Comparison of ENCODE assay signal across 13 cellular contexts in the genomic region with DNA sequence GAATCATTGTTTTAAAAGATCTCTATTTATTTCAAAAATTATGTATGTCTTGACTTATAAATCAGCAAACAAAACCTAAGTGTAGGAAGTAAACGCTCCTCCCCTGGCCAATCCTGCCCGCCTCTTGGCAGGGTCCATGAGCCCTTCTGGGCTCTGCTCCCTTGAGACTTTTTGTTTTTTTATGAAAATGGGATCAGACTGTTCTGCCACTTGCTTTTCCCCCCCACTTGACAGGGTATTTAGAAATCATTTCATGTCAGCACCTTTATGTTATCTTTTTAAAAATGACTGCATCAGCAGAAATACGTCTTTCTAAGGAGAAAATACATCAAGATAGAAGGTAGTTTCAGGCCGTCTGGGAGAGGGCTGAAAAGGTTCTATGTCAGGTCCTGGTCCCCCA. TPM values are rescaled to one million over a fixed set of nuclear protein-coding genes. Genes with fewer than 3 reads are reported as not detected.
DNase-seq lines count a peak whose midpoint lies in the region; ATAC-seq, FAIRE-seq and TF ChIP-seq lines count a peak whose summit lies in the region.
"Had no signal": no experiment of that assay in that cellular context is flagged by ENCODE, and none has a peak within 500 bp of the region (broad histone marks: within the 10 kb centered on the region; RNA-seq: fewer than 3 reads in every experiment).

No MANE protein-coding gene starts in this region.

- peaks cover 12% of the 10 kb centered on the region for H3K27me3 Mint-ChIP-seq in activated T-cell treated with anti-CD3 and anti-CD28 coated beads, Interleukin-2, amount 50 U/mL, for 24 hours

- no peak overlapping the region for H3K4me3 Mint-ChIP-seq in activated T-cell treated with anti-CD3 and anti-CD28 coated beads, Interleukin-2, amount 50 U/mL, for 24 hours
- H3K4me3 Mint-ChIP-seq: natural killer cell treated with Interleukin-12 subunit alpha and Interleukin-12 subunit beta and Interleukin-15 and Interleukin-18, amount 100 ng/mL, for 72 hours; stimulated activated effector memory CD8-positive, alpha-beta T cell treated with anti-CD3 and anti-CD28 coated beads, Interleukin-12 subunit alpha, Interleukin-12 subunit beta, amount 100 ng/mL, for 72 hours had no signal

- H3K9me3 Mint-ChIP-seq in activated T-cell treated with anti-CD3 and anti-CD28 coated beads, Interleukin-2, amount 50 U/mL, for 24 hours, result no peaks in the 10 kb centered on the region
- H3K9me3 Mint-ChIP-seq: natural killer cell treated with Interleukin-12 subunit alpha and Interleukin-12 subunit beta and Interleukin-15 and Interleukin-18, amount 100 ng/mL, for 72 hours; stimulated activated effector memory CD8-positive, alpha-beta T cell treated with anti-CD3 and anti-CD28 coated beads, Interleukin-12 subunit alpha, Interleukin-12 subunit beta, amount 100 ng/mL, for 72 hours had no signal

- peak overlapping the region; percentile 87 for H3K9ac ChIP-seq in keratinocyte (ENCODE audit: control insufficient read depth, extremely low read depth, insufficient read depth, low read length)

- peak overlapping the region; percentile 87 for H3K4me2 ChIP-seq in keratinocyte (ENCODE audit: control insufficient read depth, extremely low read depth, insufficient read depth, low read depth, low read length)

- H3K9me3 ChIP-seq in keratinocyte (ENCODE audit: control insufficient read depth, low read depth, low read length) (no peaks in the 10 kb centered on the region), thoracic aorta (no peaks in the 10 kb centered on the region)

- TF ChIP-seq CTCF in keratinocyte (optimal IDR thresholded peaks at IDR 0.05 in 1 of 3, IDR thresholded peaks at IDR 0.05 in 1 of 3, conservative IDR thresholded peaks at IDR 0.05 in 1 of 3; ENCODE audit: extremely low read depth in 1 of 3, insufficient read depth in 2 of 3, low read length in 3 of 3) (no peak), thoracic aorta (IDR thresholded peaks at IDR 0.05) (no peak)

- dilution Hi-C loops in keratinocyte (cut with MboI; ENCODE audit: extremely low pct_ligation_motif_present, low sequenced_read_pairs), result no loop called here

- no peaks in the 10 kb centered on the region for H3K79me2 ChIP-seq in keratinocyte (ENCODE audit: control insufficient read depth, insufficient read depth, low read length)

- H4K20me1 ChIP-seq in keratinocyte (ENCODE audit: control insufficient read depth, extremely low read depth, insufficient read depth, low read length), result peaks cover 2% of the 10 kb centered on the region

- no peak for FAIRE-seq in keratinocyte (lab: Jason Lieb, UNC)
- FAIRE-seq: GM12892 had no signal

- peak overlapping the region; percentile 81 for H2AFZ ChIP-seq in keratinocyte (ENCODE audit: control insufficient read depth, low read length)

- DNase-seq in DMS 273 (lab: John Stamatoyannopoulos, UW; ENCODE audit: unreplicated experiment), result peak; percentile 60
- DNase-seq in DMS 273 treated with DMSO at 0.1 percent for 48 hours (lab: John Stamatoyannopoulos, UW), result no peak
- DNase-seq in astrocyte of the hippocampus (ENCODE audit: low read depth, low spot score), result peak; percentile 60
- DNase-seq in keratinocyte (ENCODE audit: low read depth, low spot score), result no peak
- DNase-seq in thoracic aorta (ENCODE audit: low spot score), result no peak
- no peak for DNase-seq in activated T-cell treated with anti-CD3 and anti-CD28 coated beads, Interleukin-2, amount 50 U/mL, for 24 hours
- DNase-seq: DMS53 had no signal

- H3K36me3 Mint-ChIP-seq in activated T-cell treated with anti-CD3 and anti-CD28 coated beads, Interleukin-2, amount 50 U/mL, for 24 hours (ENCODE audit: low read depth), result no peaks in the 10 kb centered on the region
- H3K36me3 Mint-ChIP-seq: natural killer cell treated with Interleukin-12 subunit alpha and Interleukin-12 subunit beta and Interleukin-15 and Interleukin-18, amount 100 ng/mL, for 72 hours had no signal

- H3K4me1 ChIP-seq in keratinocyte (ENCODE audit: control insufficient read depth, extremely low read depth, insufficient read depth, low read length) (peaks cover 33% of the 10 kb centered on the region), thoracic aorta (ENCODE audit: control insufficient read depth in 1 of 2, low read depth in 2 of 2) (peaks cover 13 to 59% of the 10 kb centered on the region in 2 donors)

- H3K27me3 ChIP-seq in keratinocyte (ENCODE audit: control insufficient read depth, extremely low read depth, insufficient read depth, low read length), result no peaks in the 10 kb centered on the region
- H3K27me3 ChIP-seq in thoracic aorta (replicated peaks; ENCODE audit: insufficient read depth), result no peaks in the 10 kb centered on the region

- no peak overlapping the region for H3K27ac Mint-ChIP-seq in activated T-cell treated with anti-CD3 and anti-CD28 coated beads, Interleukin-2, amount 50 U/mL, for 24 hours
- H3K27ac Mint-ChIP-seq: natural killer cell treated with Interleukin-12 subunit alpha and Interleukin-12 subunit beta and Interleukin-15 and Interleukin-18, amount 100 ng/mL, for 72 hours; stimulated activated effector memory CD8-positive, alpha-beta T cell treated with anti-CD3 and anti-CD28 coated beads, Interleukin-12 subunit alpha, Interleukin-12 subunit beta, amount 100 ng/mL, for 72 hours had no signal

- H3K9me1 ChIP-seq in keratinocyte (ENCODE audit: control insufficient read depth, extremely low read depth, insufficient read depth, low read length), result no peaks in the 10 kb centered on the region

- peak overlapping the region; percentile 98 for H3K27ac ChIP-seq in keratinocyte (ENCODE audit: control insufficient read depth, insufficient read depth, low read length)
- peak overlapping the region; percentile 83 for H3K27ac ChIP-seq in thoracic aorta
- H3K27ac ChIP-seq: 22Rv1 had no signal

- H3K4me3 ChIP-seq in keratinocyte (ENCODE audit: control insufficient read depth in 2 of 3, extremely low read depth in 1 of 3, insufficient read depth in 2 of 3, low read depth in 1 of 3, low read length in 3 of 3), result peak overlapping the region in 2 of 3 experiments; percentile 22 to 60
- peak overlapping the region; percentile 60 for H3K4me3 ChIP-seq in thoracic aorta

- H3K4me1 Mint-ChIP-seq in activated T-cell treated with anti-CD3 and anti-CD28 coated beads, Interleukin-2, amount 50 U/mL, for 24 hours (ENCODE audit: low read depth), result no peaks in the 10 kb centered on the region
- H3K4me1 Mint-ChIP-seq: stimulated activated effector memory CD8-positive, alpha-beta T cell treated with anti-CD3 and anti-CD28 coated beads, Interleukin-12 subunit alpha, Interleukin-12 subunit beta, amount 100 ng/mL, for 72 hours had no signal

- ATAC-seq in thoracic aorta (ENCODE audit: insufficient number of reproducible peaks, low FRiP score, low read depth), result peak; percentile 61
- ATAC-seq in HG02885 (IDR thresholded peaks at IDR 0.05; ENCODE audit: poor library complexity, unreplicated experiment), result no peak
- ATAC-seq in HG03457 (IDR thresholded peaks at IDR 0.05; ENCODE audit: unreplicated experiment), result no peak
- ATAC-seq: stimulated activated effector memory CD8-positive, alpha-beta T cell treated with anti-CD3 and anti-CD28 coated beads, Interleukin-12 subunit alpha, Interleukin-12 subunit beta, amount 100 ng/mL, for 72 hours had no signal

- H3K36me3 ChIP-seq in keratinocyte (ENCODE audit: control insufficient read depth in 2 of 2, extremely low read depth in 1 of 2, insufficient read depth in 2 of 2, low read length in 2 of 2) (peaks cover 0 to 4% of the 10 kb centered on the region in 2 experiments), thoracic aorta (peaks cover 18% of the 10 kb centered on the region)

RNA-seq across cellular contexts. Expression of a gene that starts 35.6 kb away (rescaled TPM):
- polyA plus RNA-seq in keratinocyte, result 9.7 to 24.4 TPM (median 13.7 TPM) in 3 replicates
- 12.4 TPM for polyA plus RNA-seq in keratinocyte (2011; ENCODE audit: low read depth)
- 7.2 and 13.8 TPM in 2 replicates for polyA plus RNA-seq in keratinocyte (2011; cell fraction: cytosol; rRNA removed)
- 16.0 and 18.5 TPM in 2 replicates for polyA plus RNA-seq in keratinocyte (2011; cell fraction: nucleus; rRNA removed)
- polyA plus RNA-seq in keratinocyte (2012; ENCODE audit: low replicate concordance), result 15.2 and 35.7 TPM in 2 replicates
- polyA minus RNA-seq in keratinocyte, result 13.9 to 37.6 TPM (median 14.2 TPM) in 3 replicates
- polyA minus RNA-seq in keratinocyte (2011; cell fraction: cytosol; rRNA and poly(A)+ RNA removed), result 25.9 TPM
- polyA minus RNA-seq in keratinocyte (2011; cell fraction: nucleus; rRNA and poly(A)+ RNA removed), result 18.0 and 22.1 TPM in 2 replicates
- 100 to 1,000 TPM; 587 to 972 TPM for total RNA-seq in thoracic aorta
- total RNA-seq: natural killer cell treated with Interleukin-12 subunit alpha and Interleukin-12 subunit beta and Interleukin-15 and Interleukin-18, amount 100 ng/mL, for 72 hours had no signal

Comparison
In these comparisons a context has a peak if more than half of its experiments do, and no peak if none do; other contexts are left out.
1. DNase-seq: peak in DMS 273 (single experiment) and astrocyte of the hippocampus (single experiment); none in DMS 273 treated with DMSO at 0.1 percent for 48 hours (single experiment), keratinocyte (single experiment), thoracic aorta (single experiment) and activated T-cell treated with anti-CD3 and anti-CD28 coated beads, Interleukin-2, amount 50 U/mL, for 24 hours (single experiment).